24 cellular contexts compared by ENCODE assay signal in the genomic region with DNA sequence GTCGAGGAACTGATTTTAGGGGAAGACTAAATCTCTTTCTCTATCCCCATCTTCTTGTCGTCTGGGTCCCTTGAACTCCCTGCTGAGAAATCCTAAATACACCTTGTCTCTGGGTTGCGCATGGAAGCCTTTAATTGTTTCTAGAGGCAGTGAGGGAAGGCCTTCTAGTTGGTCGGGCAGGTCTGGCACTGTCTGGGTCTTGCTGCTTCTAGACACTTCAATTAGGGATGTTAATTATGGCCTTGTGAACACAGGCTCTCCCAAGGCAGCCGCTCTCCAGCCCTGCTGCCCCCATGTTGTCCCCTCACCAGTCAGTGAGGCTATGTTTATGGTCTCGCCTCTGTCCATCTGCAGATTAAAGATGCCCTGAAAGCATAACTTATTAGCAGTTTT. TPM values are rescaled to one million over a fixed set of nuclear protein-coding genes. Genes with fewer than 3 reads are reported as not detected.
DNase-seq lines count a peak whose midpoint lies in the region; ATAC-seq, FAIRE-seq and TF ChIP-seq lines count a peak whose summit lies in the region.
"Had no signal": no experiment of that assay in that cellular context is flagged by ENCODE, and none has a peak within 500 bp of the region (broad histone marks: within the 10 kb centered on the region; RNA-seq: fewer than 3 reads in every experiment).

No MANE protein-coding gene starts in this region.

- H2BK15ac ChIP-seq in H1 (ENCODE audit: low read length): no peak overlapping the region

- H2AFZ ChIP-seq in H1 (ENCODE audit: low read length) (no peak overlapping the region), osteoblast (ENCODE audit: low read length) (no peak overlapping the region)
- H2AFZ ChIP-seq: GM23248 had no signal

- H3K9me3 Mint-ChIP-seq in nephron progenitor cell (no peaks in the 10 kb centered on the region), type B pancreatic cell (no peaks in the 10 kb centered on the region)
- no peaks in the 10 kb centered on the region for H3K9me3 Mint-ChIP-seq in stimulated activated naive CD8-positive, alpha-beta T cell treated with anti-CD3 and anti-CD28 coated beads, Interleukin-15, amount 100 ng/mL, for 72 hours
- H3K9me3 Mint-ChIP-seq: activated T-helper 2 cell treated with anti-CD3 and anti-CD28 coated beads, Interferon-gamma antibody, Interleukin-2, Interleukin-4, amounts not matched to agents 10 μg/mL and 5 μg/mL and 100 μg/mL, durations not matched to agents 14 hours and 24 hours and 36 hours; mesothelial cell of epicardium; natural killer cell; stimulated activated naive CD8-positive, alpha-beta T cell treated with anti-CD3 and anti-CD28 coated beads, Interleukin-15, Interleukin-2, amounts not matched to agents 100 ng/mL and 50 ng/mL, for 24 hours had no signal

- CTCF ChIA-PET in H1 (lab: Charles Lee; ENCODE audit: partially characterized antibody): interaction anchor here (1.5 kb wide), 2 partner anchors 224 to 1055 kb away, joined by 3 to 6 read pairs; no protein-coding TSS in a partner anchor

- H4K91ac ChIP-seq in H1 (replicated peaks; ENCODE audit: insufficient read length, low read length): no peak overlapping the region

- no peak overlapping the region for H3K56ac ChIP-seq in H1 (replicated peaks; ENCODE audit: insufficient read length, low read depth, low read length)

- TF ChIP-seq CTCF in H1 (IDR thresholded peaks at IDR 0.05; ENCODE audit: control extremely low read depth in 1 of 3, insufficient read depth in 1 of 3, low read depth in 1 of 3, low read length in 3 of 3) (no peak), nephron progenitor cell (IDR thresholded peaks at IDR 0.05) (no peak), type B pancreatic cell (conservative IDR thresholded peaks at IDR 0.05) (no peak), osteoblast (IDR thresholded peaks at IDR 0.05; ENCODE audit: extremely low read depth, low read depth, low read length) (no peak), D721Med (IDR thresholded peaks at IDR 0.05; ENCODE audit: insufficient read depth, missing control alignments) (no peak)

- no peak overlapping the region for H4K8ac ChIP-seq in H1 (ENCODE audit: extremely low read depth, insufficient read depth, low read length)

- 0 out of 2 replicates have a peak overlapping the region, but pooled peaks have one; percentile 35 for H2BK5ac ChIP-seq in H1 (ENCODE audit: low read depth, low read length)

- no peak overlapping the region for H3K23ac ChIP-seq in H1 (ENCODE audit: insufficient read length)

- H3K9me3 ChIP-seq in H1 (ENCODE audit: insufficient read depth in 2 of 2, low read depth in 1 of 2, low read length in 1 of 2): no peaks in the 10 kb centered on the region
- no peaks in the 10 kb centered on the region for H3K9me3 ChIP-seq in osteoblast (ENCODE audit: low read depth, low read length)
- H3K9me3 ChIP-seq: body of pancreas, prostate gland had no signal

- peaks cover 30% of the 10 kb centered on the region for H3K79me1 ChIP-seq in H1 (ENCODE audit: low read depth, low read length)

- H3K36me3 Mint-ChIP-seq in nephron progenitor cell (ENCODE audit: low read depth): peaks cover 6% of the 10 kb centered on the region
- peaks cover 5% of the 10 kb centered on the region for H3K36me3 Mint-ChIP-seq in type B pancreatic cell
- H3K36me3 Mint-ChIP-seq: mesothelial cell of epicardium, natural killer cell had no signal

- H3K79me2 ChIP-seq in H1 (ENCODE audit: control insufficient read depth in 1 of 2, insufficient read depth in 2 of 2, low read length in 2 of 2) (peaks cover 54 to 100% of the 10 kb centered on the region in 2 experiments), osteoblast (ENCODE audit: insufficient read depth, low read length) (peaks cover 15% of the 10 kb centered on the region)

- H3K27me3 Mint-ChIP-seq in nephron progenitor cell (ENCODE audit: low read depth, poor library complexity): peaks cover 2% of the 10 kb centered on the region
- no peaks in the 10 kb centered on the region for H3K27me3 Mint-ChIP-seq in type B pancreatic cell
- H3K27me3 Mint-ChIP-seq in stimulated activated naive CD8-positive, alpha-beta T cell treated with anti-CD3 and anti-CD28 coated beads, Interleukin-15, amount 100 ng/mL, for 72 hours: no peaks in the 10 kb centered on the region
- H3K27me3 Mint-ChIP-seq: stimulated activated naive CD8-positive, alpha-beta T cell treated with anti-CD3 and anti-CD28 coated beads, Interleukin-15, Interleukin-2, amounts not matched to agents 100 ng/mL and 50 ng/mL, for 24 hours had no signal

- FAIRE-seq in H1 (lab: Jason Lieb, UNC) (no peak), D721Med (lab: Jason Lieb, UNC) (no peak)
- FAIRE-seq: A204.1, colon, GM19239, HTR-8/SVneo had no signal

- H3K4me2 ChIP-seq in H1 (ENCODE audit: insufficient read depth in 1 of 2, low read depth in 2 of 2, low read length in 2 of 2) (peak overlapping the region; percentile 62 to 71; a peak in 2 of 4 replicates), osteoblast (ENCODE audit: insufficient read depth, low read length) (no peak overlapping the region)
- H3K4me2 ChIP-seq: smooth muscle cell had no signal

- H3K4me1 ChIP-seq in H1 (replicated peaks in 1 of 4; ENCODE audit: control insufficient read depth in 3 of 4, insufficient read depth in 4 of 4, low read length in 3 of 4): peaks cover 20 to 43% (median 31%) of the 10 kb centered on the region in 4 experiments
- no peaks in the 10 kb centered on the region for H3K4me1 ChIP-seq in osteoblast (ENCODE audit: insufficient read depth, low read length)

- no peak for TF ChIP-seq EP300 in H1 (IDR thresholded peaks at IDR 0.05; ENCODE audit: borderline replicate concordance in 1 of 2, low read depth in 2 of 2, low read length in 2 of 2)

- H3K36me3 ChIP-seq in H1 (ENCODE audit: control insufficient read depth in 2 of 4, insufficient read depth in 4 of 4, low read length in 3 of 4): no peaks in the 10 kb centered on the region
- no peaks in the 10 kb centered on the region for H3K36me3 ChIP-seq in osteoblast (ENCODE audit: insufficient read depth, low read length)
- H3K36me3 ChIP-seq: prostate gland had no signal

- H4K20me1 ChIP-seq in H1 (replicated peaks in 1 of 2; ENCODE audit: control insufficient read depth in 1 of 2, insufficient read depth in 2 of 2, low read length in 2 of 2) (peaks cover 34 to 43% of the 10 kb centered on the region in 2 experiments), osteoblast (ENCODE audit: insufficient read depth, low read length) (peaks cover 6% of the 10 kb centered on the region)

- no peak overlapping the region for H3K14ac ChIP-seq in H1 (ENCODE audit: insufficient read length)

- H3K18ac ChIP-seq in H1 (ENCODE audit: extremely low read depth, low read length): peak overlapping the region; percentile 57; the same call in 1 of the 2 replicates

- WGBS in H1 (ENCODE audit: extremely low coverage in 1 of 2, insufficient coverage in 1 of 2, insufficient read length in 1 of 2, insufficient replicate concordance in 2 of 2, low coverage in 1 of 2, low lambda C conversion rate in 2 of 2, missing lambda C conversion rate in 1 of 2), 2 experiments: 72% methylated on average over 6 of the region's 6 CpGs; no CpG with 5 or more reads in 1 of the 2 experiments

- H3K4ac ChIP-seq in H1 (replicated peaks; ENCODE audit: insufficient read length, low read depth, low read length): no peak overlapping the region

- ATAC-seq in stimulated activated naive CD8-positive, alpha-beta T cell treated with anti-CD3 and anti-CD28 coated beads, Interleukin-15, amount 100 ng/mL, for 72 hours: no peak
- ATAC-seq: body of pancreas, natural killer cell had no signal

- H3K27ac ChIP-seq in H1 (ENCODE audit: low read depth, low read length) (no peak overlapping the region), osteoblast (ENCODE audit: low read depth, low read length) (no peak overlapping the region)
- H3K27ac ChIP-seq: GM23248, prostate gland had no signal

- TF ChIP-seq RAD21 in H1 (IDR thresholded peaks at IDR 0.05 in 1 of 2, conservative IDR thresholded peaks at IDR 0.05 in 1 of 2; ENCODE audit: low read depth in 2 of 2, low read length in 2 of 2): no peak

- 0 out of 2 replicates have a peak overlapping the region, but pooled peaks have one; percentile 76 for H2BK20ac ChIP-seq in H1 (ENCODE audit: low read length)

- TF ChIP-seq POLR2A in H1 (IDR thresholded peaks at IDR 0.05; ENCODE audit: control extremely low read depth in 1 of 2, low read depth in 2 of 2, low read length in 2 of 2): no peak

- peak overlapping the region; percentile 87 for H3K27ac Mint-ChIP-seq in nephron progenitor cell
- peak overlapping the region; percentile 61 for H3K27ac Mint-ChIP-seq in type B pancreatic cell
- no peak overlapping the region for H3K27ac Mint-ChIP-seq in stimulated activated naive CD8-positive, alpha-beta T cell treated with anti-CD3 and anti-CD28 coated beads, Interleukin-15, amount 100 ng/mL, for 72 hours
- H3K27ac Mint-ChIP-seq: activated T-helper 2 cell treated with anti-CD3 and anti-CD28 coated beads, Interferon-gamma antibody, Interleukin-2, Interleukin-4, amounts not matched to agents 10 μg/mL and 5 μg/mL and 100 μg/mL, durations not matched to agents 14 hours and 24 hours and 36 hours; natural killer cell; stimulated activated naive CD8-positive, alpha-beta T cell treated with anti-CD3 and anti-CD28 coated beads, Interleukin-15, Interleukin-2, amounts not matched to agents 100 ng/mL and 50 ng/mL, for 24 hours had no signal

- peak overlapping the region; percentile 79; the same call in 1 of the 2 replicates for H2AK5ac ChIP-seq in H1 (ENCODE audit: low read depth, low read length)

- no peak overlapping the region for H2BK12ac ChIP-seq in H1 (ENCODE audit: low read depth, low read length)

- no peak overlapping the region for H4K5ac ChIP-seq in H1 (ENCODE audit: insufficient read length, low read depth, low read length)

- POLR2A ChIA-PET in H1 (lab: Charles Lee; ENCODE audit: partially characterized antibody): interaction anchor here (1.3 to 7.7 kb wide), 3 partner anchors 17 to 225 kb away, joined by 3 to 101 read pairs (median 7); a partner anchor contains a TSS

- peak overlapping the region; percentile 78 for H3K4me3 Mint-ChIP-seq in nephron progenitor cell
- peak overlapping the region; percentile 14 for H3K4me3 Mint-ChIP-seq in type B pancreatic cell
- no peak overlapping the region for H3K4me3 Mint-ChIP-seq in stimulated activated naive CD8-positive, alpha-beta T cell treated with anti-CD3 and anti-CD28 coated beads, Interleukin-15, amount 100 ng/mL, for 72 hours
- H3K4me3 Mint-ChIP-seq: mesothelial cell of epicardium; natural killer cell; stimulated activated naive CD8-positive, alpha-beta T cell treated with anti-CD3 and anti-CD28 coated beads, Interleukin-15, Interleukin-2, amounts not matched to agents 100 ng/mL and 50 ng/mL, for 24 hours had no signal

- H3K9ac ChIP-seq in H1 (replicated peaks in 1 of 4; ENCODE audit: extremely low read depth in 1 of 4, low read depth in 3 of 4, low read length in 3 of 4): no peak overlapping the region
- H3K9ac ChIP-seq: GM23248 had no signal

- H3K4me3 ChIP-seq in H1 (ENCODE audit: extremely low read depth in 1 of 4, insufficient read depth in 2 of 4, low read depth in 3 of 4, low read length in 4 of 4) (no peak overlapping the region), osteoblast (ENCODE audit: insufficient read depth, low read length) (no peak overlapping the region)
- H3K4me3 ChIP-seq: body of pancreas, GM23248, prostate gland, smooth muscle cell had no signal

- H3K4me1 Mint-ChIP-seq in nephron progenitor cell: peaks cover 83% of the 10 kb centered on the region
- peaks cover 60% of the 10 kb centered on the region for H3K4me1 Mint-ChIP-seq in type B pancreatic cell (ENCODE audit: unreplicated experiment)
- no peaks in the 10 kb centered on the region for H3K4me1 Mint-ChIP-seq in stimulated activated naive CD8-positive, alpha-beta T cell treated with anti-CD3 and anti-CD28 coated beads, Interleukin-15, amount 100 ng/mL, for 72 hours

- DNase-seq in NCI-H748 (lab: John Stamatoyannopoulos, UW; ENCODE audit: unreplicated experiment) (peak; percentile 5), NCI-H748 treated with DMSO at 0.1 percent for 48 hours (lab: John Stamatoyannopoulos, UW) (no peak), H1 (ENCODE audit: low read depth in 1 of 2, low spot score in 2 of 2) (no peak), nephron progenitor cell (peak; percentile 35), type B pancreatic cell (ENCODE audit: extremely low spot score, unreplicated experiment) (no peak), osteoblast (ENCODE audit: insufficient read length, low spot score, missing footprints) (no peak), D721Med (ENCODE audit: insufficient read length, low spot score) (no peak)
- DNase-seq in stimulated activated naive CD8-positive, alpha-beta T cell treated with anti-CD3 and anti-CD28 coated beads, Interleukin-15, amount 100 ng/mL, for 72 hours: no peak
- DNase-seq: activated CD4-positive, alpha-beta T cell treated with anti-CD3 and anti-CD28 coated beads, Interleukin-2, amount 50 U/mL, for 4 hours; activated CD8-positive, alpha-beta memory T cell treated with anti-CD3 and anti-CD28 coated beads, Interleukin-2, amount 50 U/mL, for 48 hours; body of pancreas; GM23248; natural killer cell; NCI-H510A; stimulated activated CD4-positive, alpha-beta T cell treated with anti-CD3 and anti-CD28 coated beads, Interleukin-4, amount 100 ng/mL, for 1 hour had no signal

- H3K27me3 ChIP-seq in H1 (replicated peaks in 1 of 4; ENCODE audit: control insufficient read depth in 3 of 4, extremely low read depth in 1 of 4, insufficient read depth in 3 of 4, low read length in 3 of 4) (no peaks in the 10 kb centered on the region), osteoblast (ENCODE audit: insufficient read depth, low read length) (no peaks in the 10 kb centered on the region)
- H3K27me3 ChIP-seq: body of pancreas had no signal

- no peaks in the 10 kb centered on the region for H3K23me2 ChIP-seq in H1 (ENCODE audit: low read depth, low read length)

- no peak overlapping the region for H2BK120ac ChIP-seq in H1 (replicated peaks; ENCODE audit: low read depth, low read length)

RNA-seq across cellular contexts. Expression of a gene that starts 22.3 kb away (rescaled TPM):
- 173 and 180 TPM in 2 replicates for total RNA-seq in H1 (2021; fragmentation: NEBNext Ultra II Directional; extraction: Animal tissue kit (Norgen Biotek cat#: 25700))
- 113 and 169 TPM in 2 replicates for polyA plus RNA-seq in H1 (2011; rRNA removed)
- polyA plus RNA-seq in H1 (2011; cell fraction: cytosol; rRNA removed): 96.2 TPM
- 219 TPM for polyA plus RNA-seq in H1 (2011; cell fraction: nucleus; rRNA removed)
- 59.8 to 90.9 TPM (median 83.4 TPM) in 4 replicates for polyA plus RNA-seq in H1 (2012, experiment 1 of 2)
- polyA plus RNA-seq in H1 (2012, experiment 2 of 2): 63.6 TPM
- polyA plus RNA-seq in H1 (2013, experiment 1 of 2): 44.3 TPM
- polyA plus RNA-seq in H1 (2013, experiment 2 of 2): 44.2 TPM
- polyA minus RNA-seq in H1 (2011; rRNA and poly(A)+ RNA removed): 81.6 and 128 TPM in 2 replicates
- 90.1 TPM for polyA minus RNA-seq in H1 (2011; cell fraction: cytosol; rRNA and poly(A)+ RNA removed)
- 162 TPM for polyA minus RNA-seq in H1 (2011; cell fraction: nucleus; rRNA and poly(A)+ RNA removed)
- total RNA-seq in type B pancreatic cell (ENCODE audit: low replicate concordance) (38.5 and 39.4 TPM in 2 replicates), osteoblast (6.8 and 9.0 TPM in 2 replicates)

RNA-seq across cellular contexts. Expression of a gene that starts 56.6 kb away (rescaled TPM):
- 20.1 and 23.1 TPM in 2 replicates for total RNA-seq in H1 (2021; fragmentation: NEBNext Ultra II Directional; extraction: Animal tissue kit (Norgen Biotek cat#: 25700))
- 24.5 and 26.7 TPM in 2 replicates for polyA plus RNA-seq in H1 (2011; rRNA removed)
- 22.8 TPM for polyA plus RNA-seq in H1 (2011; cell fraction: cytosol; rRNA removed)
- polyA plus RNA-seq in H1 (2011; cell fraction: nucleus; rRNA removed): 23.2 TPM
- 14.3 to 19.9 TPM (median 18.7 TPM) in 4 replicates for polyA plus RNA-seq in H1 (2012, experiment 1 of 2)
- polyA plus RNA-seq in H1 (2012, experiment 2 of 2): 23.9 TPM
- polyA plus RNA-seq in H1 (2013, experiment 1 of 2): 11.3 TPM
- polyA plus RNA-seq in H1 (2013, experiment 2 of 2): 11.4 TPM
- polyA minus RNA-seq in H1 (2011; rRNA and poly(A)+ RNA removed): 31.5 and 38.8 TPM in 2 replicates
- polyA minus RNA-seq in H1 (2011; cell fraction: cytosol; rRNA and poly(A)+ RNA removed): 11.0 TPM
- polyA minus RNA-seq in H1 (2011; cell fraction: nucleus; rRNA and poly(A)+ RNA removed): 10.8 TPM
- total RNA-seq in type B pancreatic cell (ENCODE audit: low replicate concordance) (7.3 and 10.0 TPM in 2 replicates), osteoblast (0.72 and 1.2 TPM in 2 replicates)

Comparison
In these comparisons a context has a peak if more than half of its experiments do, and no peak if none do; other contexts are left out.
1. DNase-seq: peak in NCI-H748 (single experiment) and nephron progenitor cell (single experiment); none in NCI-H748 treated with DMSO at 0.1 percent for 48 hours (single experiment), H1 (0 of 2), type B pancreatic cell (single experiment), stimulated activated naive CD8-positive, alpha-beta T cell treated with anti-CD3 and anti-CD28 coated beads, Interleukin-15, amount 100 ng/mL, for 72 hours (0 of 2), osteoblast (single experiment) and D721Med (single experiment).
2. H3K27ac Mint-ChIP-seq: peak in nephron progenitor cell (single experiment) and type B pancreatic cell (single experiment); none in stimulated activated naive CD8-positive, alpha-beta T cell treated with anti-CD3 and anti-CD28 coated beads, Interleukin-15, amount 100 ng/mL, for 72 hours (0 of 2).
3. H3K4me3 Mint-ChIP-seq: peak in nephron progenitor cell (single experiment) and type B pancreatic cell (single experiment); none in stimulated activated naive CD8-positive, alpha-beta T cell treated with anti-CD3 and anti-CD28 coated beads, Interleukin-15, amount 100 ng/mL, for 72 hours (0 of 2).